27 cellular contexts compared by ENCODE assay signal in the genomic region with DNA sequence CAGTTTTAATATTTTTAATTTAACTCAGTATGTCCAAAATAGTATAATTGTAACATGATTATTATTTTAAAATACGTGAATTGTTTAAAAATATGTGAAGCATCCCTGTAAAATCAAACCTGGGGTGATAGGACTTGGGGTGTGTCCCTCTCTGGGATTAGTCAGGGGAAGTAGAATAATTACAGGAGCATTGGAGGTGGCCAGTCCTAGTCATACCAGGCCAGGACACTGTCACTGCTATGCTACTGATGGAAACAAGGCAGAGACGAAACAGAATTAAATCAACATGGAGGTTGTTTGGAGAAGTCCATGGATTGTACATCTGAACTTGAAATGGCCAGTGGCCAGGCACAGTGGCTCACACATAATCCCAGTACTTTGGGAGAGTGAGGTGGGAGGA. TPM values are rescaled to one million over a fixed set of nuclear protein-coding genes. Genes with fewer than 3 reads are reported as not detected.
DNase-seq lines count a peak whose midpoint lies in the region; ATAC-seq, FAIRE-seq and TF ChIP-seq lines count a peak whose summit lies in the region.
"Had no signal": no experiment of that assay in that cellular context is flagged by ENCODE, and none has a peak within 500 bp of the region (broad histone marks: within the 10 kb centered on the region; RNA-seq: fewer than 3 reads in every experiment).

No MANE protein-coding gene starts in this region.

- no peak overlapping the region for H2AK5ac ChIP-seq in mesendoderm (ENCODE audit: low read length)

- no peak overlapping the region for H3K18ac ChIP-seq in mesendoderm (ENCODE audit: low read length)

- no peak overlapping the region for H3K56ac ChIP-seq in mesendoderm (ENCODE audit: low read length)

- H3K9me3 ChIP-seq in K562 (replicated peaks; ENCODE audit: control insufficient read depth, insufficient read depth, low read depth, low read length), result no peaks in the 10 kb centered on the region
- H3K9me3 ChIP-seq: adrenal gland, BLaER1, left ventricle myocardium inferior had no signal

- H3K23ac ChIP-seq in mesendoderm (ENCODE audit: low read length), result no peak overlapping the region

- TF ChIP-seq CTCF in K562 (IDR thresholded peaks at IDR 0.05 in 2 of 3, conservative IDR thresholded peaks at IDR 0.05 in 1 of 3; ENCODE audit: insufficient read depth in 2 of 3, low read depth in 1 of 3, low read length in 3 of 3) (no peak), osteocyte (IDR thresholded peaks at IDR 0.05) (no peak)

- peaks cover 40% of the 10 kb centered on the region for H3K4me1 Mint-ChIP-seq in T-helper 1 cell treated with Interleukin-12 subunit alpha and Interleukin-12 subunit beta and Interleukin-4 antibody, amounts not matched to agents 30 μg/mL and 1 μg/mL, for 36 hours (ENCODE audit: low read depth)
- H3K4me1 Mint-ChIP-seq in osteocyte (ENCODE audit: unreplicated experiment), result peaks cover 45% of the 10 kb centered on the region

- H3K4me1 ChIP-seq in K562 (replicated peaks in 1 of 2; ENCODE audit: control insufficient read depth in 2 of 2, insufficient read depth in 2 of 2, low read length in 2 of 2) (peaks cover 3 to 14% of the 10 kb centered on the region in 2 experiments; a peak in 3 of 5 replicates), mesendoderm (ENCODE audit: control insufficient read depth, low read depth, low read length) (peaks cover 5% of the 10 kb centered on the region)

- H3K9ac ChIP-seq in K562 (ENCODE audit: insufficient read depth in 1 of 2, low read depth in 2 of 2, low read length in 2 of 2), result no peak overlapping the region
- no peak overlapping the region for H3K9ac ChIP-seq in mesendoderm (ENCODE audit: low read length)
- H3K9ac ChIP-seq: BLaER1 had no signal

- 91% methylated on average over 2 of the region's 2 CpGs for WGBS in K562 (ENCODE audit: insufficient coverage, low coverage, missing lambda C conversion rate)
- WGBS in mesendoderm (ENCODE audit: extremely low coverage, insufficient coverage, low lambda C conversion rate), result 100% methylated on average over 1 of the region's 2 CpGs

- H3K79me1 ChIP-seq in mesendoderm (ENCODE audit: low read length), result peaks cover 22% of the 10 kb centered on the region

- H3K9me3 Mint-ChIP-seq in T-helper 1 cell treated with Interleukin-12 subunit alpha and Interleukin-12 subunit beta and Interleukin-4 antibody, amounts not matched to agents 30 μg/mL and 1 μg/mL, for 36 hours, result no peaks in the 10 kb centered on the region
- no peaks in the 10 kb centered on the region for H3K9me3 Mint-ChIP-seq in osteocyte (ENCODE audit: unreplicated experiment)

- no peaks in the 10 kb centered on the region for H3K27me3 ChIP-seq in K562 (ENCODE audit: control insufficient read depth in 2 of 2, insufficient read depth in 2 of 2, low read length in 2 of 2)
- H3K27me3 ChIP-seq in mesendoderm (ENCODE audit: insufficient read depth, low read length, poor library complexity), result no peaks in the 10 kb centered on the region
- H3K27me3 ChIP-seq: adrenal gland, BLaER1 had no signal

- H3K4me2 ChIP-seq in K562 (ENCODE audit: insufficient read depth, low read length) (no peak overlapping the region), mesendoderm (ENCODE audit: low read length) (no peak overlapping the region)
- H3K4me2 ChIP-seq: BLaER1 had no signal

- intact Hi-C loops in K562 (cut with micrococcal nuclease), result no loop called here

- H3K36me3 Mint-ChIP-seq in T-helper 1 cell treated with Interleukin-12 subunit alpha and Interleukin-12 subunit beta and Interleukin-4 antibody, amounts not matched to agents 30 μg/mL and 1 μg/mL, for 36 hours (ENCODE audit: low read depth), result peaks cover 14% of the 10 kb centered on the region
- peaks cover 4% of the 10 kb centered on the region for H3K36me3 Mint-ChIP-seq in osteocyte (ENCODE audit: unreplicated experiment)

- ATAC-seq in K562, result no peak
- ATAC-seq in HG03280 (IDR thresholded peaks at IDR 0.05; ENCODE audit: unreplicated experiment), result no peak
- ATAC-seq: esophagus mucosa, GM12878, HCT116 had no signal

- no peaks in the 10 kb centered on the region for H3K27me3 Mint-ChIP-seq in T-helper 1 cell treated with Interleukin-12 subunit alpha and Interleukin-12 subunit beta and Interleukin-4 antibody, amounts not matched to agents 30 μg/mL and 1 μg/mL, for 36 hours (ENCODE audit: low read depth)
- H3K27me3 Mint-ChIP-seq in osteocyte (ENCODE audit: unreplicated experiment), result no peaks in the 10 kb centered on the region

- peak overlapping the region; percentile 26 for H3K27ac Mint-ChIP-seq in T-helper 1 cell treated with Interleukin-12 subunit alpha and Interleukin-12 subunit beta and Interleukin-4 antibody, amounts not matched to agents 30 μg/mL and 1 μg/mL, for 36 hours
- H3K27ac Mint-ChIP-seq in osteocyte (ENCODE audit: unreplicated experiment), result peak overlapping the region; percentile 80

- no peak overlapping the region for H2BK5ac ChIP-seq in mesendoderm (ENCODE audit: low read length)

- POLR2A ChIA-PET in K562 (lab: Yijun Ruan, JAX), result no interaction called here

- BruUV-seq in K562 (replicated peaks; lab: Mats Ljungman, UMichigan), result no TSS peak

- H3K4me3 ChIP-seq in K562 (no peak overlapping the region), mesendoderm (ENCODE audit: low read length) (no peak overlapping the region)
- H3K4me3 ChIP-seq: adrenal gland, BLaER1, GM12878, left ventricle myocardium inferior had no signal

- peak; percentile 52 for FAIRE-seq in K562 (lab: Jason Lieb, UNC)
- FAIRE-seq: GM12878 had no signal

- no peaks in the 10 kb centered on the region for H3K9me1 ChIP-seq in K562 (ENCODE audit: control insufficient read depth, insufficient read depth, low read length)

- no peak overlapping the region for H4K8ac ChIP-seq in mesendoderm (ENCODE audit: low read depth, low read length)

- H3K36me3 ChIP-seq in K562 (ENCODE audit: control insufficient read depth, insufficient read depth, low read length) (peaks cover 30% of the 10 kb centered on the region), mesendoderm (ENCODE audit: control insufficient read depth, insufficient read depth, low read length) (no peaks in the 10 kb centered on the region)
- H3K36me3 ChIP-seq: adrenal gland, left ventricle myocardium inferior had no signal

- H4K5ac ChIP-seq in mesendoderm (ENCODE audit: low read length), result no peak overlapping the region

- DNase-seq in T-helper 1 cell, result no peak
- peak; percentile 12 for DNase-seq in LoVo (ENCODE audit: low spot score)
- no peak for DNase-seq in K562 (ENCODE audit: extremely low read depth in 1 of 4, low spot score in 3 of 4)
- no peak for DNase-seq in osteocyte (ENCODE audit: extremely low spot score, unreplicated experiment)
- DNase-seq in NCI-H774 (lab: John Stamatoyannopoulos, UW), result no peak
- DNase-seq in mesendoderm, result no peak
- DNase-seq: 8988T; activated CD4-positive, alpha-beta T cell treated with anti-CD3 and anti-CD28 coated beads, Interleukin-2, amount 50 U/mL, for 1 hour; activated T-cell treated with anti-CD3 and anti-CD28 coated beads, Interleukin-2, amount 50 U/mL, for 48 hours; adrenal gland; GDM1; KBM-7; left ventricle myocardium inferior; NCI-H1092 treated with DMSO at 0.1 percent for 48 hours; NCI-H524 treated with DMSO at 0.1 percent for 48 hours; SIG-M5; stimulated activated CD4-positive, alpha-beta T cell treated with anti-CD3 and anti-CD28 coated beads, Interleukin-2, amount 100 ng/mL, for 48 hours had no signal

- in situ Hi-C loops in K562 (cut with MboI), result no loop called here

- H2BK120ac ChIP-seq in mesendoderm (ENCODE audit: low read depth, low read length), result no peak overlapping the region

- H2BK15ac ChIP-seq in mesendoderm (replicated peaks; ENCODE audit: low read depth), result no peak overlapping the region

- CTCF ChIA-PET in K562 (lab: Yijun Ruan, JAX; ENCODE audit: low intra/inter-chr PET ratio), result no interaction called here

- no peak overlapping the region for H3K4ac ChIP-seq in mesendoderm (ENCODE audit: low read depth, low read length)

- H4K20me1 ChIP-seq in K562 (replicated peaks; ENCODE audit: control insufficient read depth, insufficient read depth, low read length), result peaks cover 47% of the 10 kb centered on the region

- H2AFZ ChIP-seq in K562 (ENCODE audit: low read depth, low read length), result no peak overlapping the region

- no peak for TF ChIP-seq RAD21 in K562 (CRISPR knock-in tag; conservative IDR thresholded peaks at IDR 0.05 in 1 of 2, IDR thresholded peaks at IDR 0.05 in 1 of 2)

- peaks cover 98% of the 10 kb centered on the region for H3K79me2 ChIP-seq in K562 (ENCODE audit: control insufficient read depth, insufficient read depth, low read length)
- peaks cover 78% of the 10 kb centered on the region for H3K79me2 ChIP-seq in mesendoderm (ENCODE audit: control insufficient read depth, insufficient read depth, low read length)

- H3K27ac ChIP-seq in K562 (ENCODE audit: extremely low read depth, low read depth, low read length) (no peak overlapping the region), mesendoderm (ENCODE audit: low read depth, low read length) (no peak overlapping the region)
- H3K27ac ChIP-seq: BLaER1 had no signal

- no peak for TF ChIP-seq POLR2A in K562 (conservative IDR thresholded peaks at IDR 0.05)

- no peak overlapping the region for H3K4me3 Mint-ChIP-seq in T-helper 1 cell treated with Interleukin-12 subunit alpha and Interleukin-12 subunit beta and Interleukin-4 antibody, amounts not matched to agents 30 μg/mL and 1 μg/mL, for 36 hours
- no peak overlapping the region for H3K4me3 Mint-ChIP-seq in osteocyte (ENCODE audit: unreplicated experiment)

- TF ChIP-seq EP300 in K562 (IDR thresholded peaks at IDR 0.05; ENCODE audit: low read length), result no peak

RNA-seq across cellular contexts. Expression of a gene that starts 16.9 kb away (rescaled TPM):
- total RNA-seq in K562 (2011; cell fraction: chromatin; rRNA removed; ENCODE audit: low replicate concordance), result 32.7 and 51.8 TPM in 2 replicates
- 40.4 and 41.1 TPM in 2 replicates for total RNA-seq in K562 (2011; cell fraction: nucleolus; rRNA removed)
- total RNA-seq in K562 (2011; cell fraction: nucleoplasm; rRNA removed), result 47.8 and 68.1 TPM in 2 replicates
- 72.9 and 112 TPM in 2 replicates for total RNA-seq in K562 (2014; rRNA removed)
- 48.5 and 53.3 TPM in 2 replicates for total RNA-seq in K562 (2014; rRNA removed; fragmentation: Illumina TruSeq; extraction: Trizol)
- 80.1 and 88.3 TPM in 2 replicates for total RNA-seq in K562 (2015; rRNA removed; fragmentation: Illumina TruSeq; extraction: Trizol)
- 145 and 149 TPM in 2 replicates for total RNA-seq in K562 (2021)
- polyA plus RNA-seq in K562 (2011; rRNA removed), result 82.5 and 83.2 TPM in 2 replicates
- polyA plus RNA-seq in K562 (2011; cell fraction: cytosol; rRNA removed), result 119 and 167 TPM in 2 replicates
- 47.8 and 62.7 TPM in 2 replicates for polyA plus RNA-seq in K562 (2011; cell fraction: nucleus; rRNA removed)
- 91.4 and 111 TPM in 2 replicates for polyA plus RNA-seq in K562 (2012)
- 143 and 171 TPM in 2 replicates for polyA plus RNA-seq in K562 (2014; fragmentation: Illumina TruSeq; extraction: Trizol)
- 1 to 10 TPM; 3.9 to 7.2 TPM for polyA plus RNA-seq in K562 (2014; fragmentation: Nextera tagmentation; extraction: Ambion mirVana)
- polyA plus RNA-seq in K562 (2014; rRNA removed), result 82.5 and 110 TPM in 2 replicates
- 36.0 and 46.5 TPM in 2 replicates for polyA minus RNA-seq in K562 (2011; rRNA and poly(A)+ RNA removed)
- 60.6 and 62.5 TPM in 2 replicates for polyA minus RNA-seq in K562 (2011; cell fraction: cytosol; rRNA and poly(A)+ RNA removed)
- polyA minus RNA-seq in K562 (2011; cell fraction: nucleus; rRNA and poly(A)+ RNA removed), result 12.4 and 16.3 TPM in 2 replicates
- total RNA-seq in osteocyte, result 141 and 143 TPM in 2 replicates
- 115 TPM for polyA plus RNA-seq in mesendoderm (2013, experiment 1 of 2)
- polyA plus RNA-seq in mesendoderm (2013, experiment 2 of 2), result 117 TPM

RNA-seq across cellular contexts. Expression of a gene that starts 31.6 kb away (rescaled TPM):
- 67.9 and 105 TPM in 2 replicates for total RNA-seq in K562 (2011; cell fraction: chromatin; rRNA removed; ENCODE audit: low replicate concordance)
- 41.7 and 47.5 TPM in 2 replicates for total RNA-seq in K562 (2011; cell fraction: nucleolus; rRNA removed)
- total RNA-seq in K562 (2011; cell fraction: nucleoplasm; rRNA removed), result 69.1 and 89.4 TPM in 2 replicates
- total RNA-seq in K562 (2014; rRNA removed) (11.6 and 13.6 TPM in 2 replicates), K562 (2014; rRNA removed; fragmentation: Illumina TruSeq; extraction: Trizol) (14.6 and 17.4 TPM in 2 replicates), K562 (2015; rRNA removed; fragmentation: Illumina TruSeq; extraction: Trizol) (15.5 and 17.5 TPM in 2 replicates), K562 (2021) (21.2 and 24.1 TPM in 2 replicates), osteocyte (22.2 and 22.8 TPM in 2 replicates)
- polyA plus RNA-seq in K562 (2011; rRNA removed) (23.6 and 37.6 TPM in 2 replicates), K562 (2014; fragmentation: Illumina TruSeq; extraction: Trizol) (20.8 and 24.8 TPM in 2 replicates), K562 (2014; fragmentation: Nextera tagmentation; extraction: Ambion mirVana) (1 to 10 TPM; 7.2 to 8.0 TPM), K562 (2014; rRNA removed) (15.4 and 20.1 TPM in 2 replicates)
- 26.7 and 30.1 TPM in 2 replicates for polyA plus RNA-seq in K562 (2011; cell fraction: cytosol; rRNA removed)
- 48.3 and 53.6 TPM in 2 replicates for polyA plus RNA-seq in K562 (2011; cell fraction: nucleus; rRNA removed)
- polyA plus RNA-seq in K562 (2012), result 17.4 and 33.7 TPM in 2 replicates
- 31.9 and 41.8 TPM in 2 replicates for polyA minus RNA-seq in K562 (2011; rRNA and poly(A)+ RNA removed)
- polyA minus RNA-seq in K562 (2011; cell fraction: cytosol; rRNA and poly(A)+ RNA removed), result 13.6 and 19.1 TPM in 2 replicates
- 13.2 and 26.5 TPM in 2 replicates for polyA minus RNA-seq in K562 (2011; cell fraction: nucleus; rRNA and poly(A)+ RNA removed)
- 9.1 TPM for polyA plus RNA-seq in mesendoderm (2013, experiment 1 of 2)
- 9.4 TPM for polyA plus RNA-seq in mesendoderm (2013, experiment 2 of 2)

RNA-seq across cellular contexts. Expression of a gene that starts 53.3 kb away (rescaled TPM):
- total RNA-seq in K562 (2011; cell fraction: chromatin; rRNA removed; ENCODE audit: low replicate concordance), result 0.19 and 0.77 TPM in 2 replicates
- total RNA-seq in K562 (2011; cell fraction: nucleolus; rRNA removed), result 0.33 and 0.53 TPM in 2 replicates
- 0.22 TPM in 1 of 2 replicates, not detected in the other for total RNA-seq in K562 (2011; cell fraction: nucleoplasm; rRNA removed)
- total RNA-seq in K562 (2014; rRNA removed) (0.08 TPM in 1 of 2 replicates, not detected in the other), K562 (2014; rRNA removed; fragmentation: Illumina TruSeq; extraction: Trizol) (0.11 and 0.13 TPM in 2 replicates), K562 (2015; rRNA removed; fragmentation: Illumina TruSeq; extraction: Trizol) (0.11 TPM in 1 of 2 replicates, not detected in the other), K562 (2021) (0.13 TPM in 1 of 2 replicates, not detected in the other), osteocyte (not detected in 2 replicates)
- polyA plus RNA-seq in K562 (2011; rRNA removed) (0.04 and 0.17 TPM in 2 replicates), K562 (2014; fragmentation: Illumina TruSeq; extraction: Trizol) (0.15 TPM in 1 of 2 replicates, not detected in the other), K562 (2014; fragmentation: Nextera tagmentation; extraction: Ambion mirVana) (under 1 TPM in 1 of 2 experiments, not detected in 1; 0.10 TPM), K562 (2014; rRNA removed) (0.28 and 0.36 TPM in 2 replicates)
- 0.07 and 0.25 TPM in 2 replicates for polyA plus RNA-seq in K562 (2011; cell fraction: cytosol; rRNA removed)
- 0.17 and 0.87 TPM in 2 replicates for polyA plus RNA-seq in K562 (2011; cell fraction: nucleus; rRNA removed)
- 0.12 and 0.26 TPM in 2 replicates for polyA plus RNA-seq in K562 (2012)
- not detected in 2 replicates for polyA minus RNA-seq in K562 (2011; rRNA and poly(A)+ RNA removed)
- not detected in 2 replicates for polyA minus RNA-seq in K562 (2011; cell fraction: cytosol; rRNA and poly(A)+ RNA removed)
- not detected in 2 replicates for polyA minus RNA-seq in K562 (2011; cell fraction: nucleus; rRNA and poly(A)+ RNA removed)
- 0.07 TPM for polyA plus RNA-seq in mesendoderm (2013, experiment 1 of 2)
- polyA plus RNA-seq in mesendoderm (2013, experiment 2 of 2), result 0.07 TPM
- total RNA-seq: adrenal gland, cardiac septum, esophagus mucosa, glomerular endothelial cell, left ventricle myocardium inferior, skeletal muscle tissue, temporal lobe had no signal

RNA-seq across cellular contexts. Expression of a gene that starts 56.6 kb away (rescaled TPM):
- total RNA-seq in K562 (2011; cell fraction: chromatin; rRNA removed; ENCODE audit: low replicate concordance), result 80.1 and 150 TPM in 2 replicates
- 98.0 and 100 TPM in 2 replicates for total RNA-seq in K562 (2011; cell fraction: nucleolus; rRNA removed)
- 86.6 and 88.1 TPM in 2 replicates for total RNA-seq in K562 (2011; cell fraction: nucleoplasm; rRNA removed)
- total RNA-seq in K562 (2014; rRNA removed) (82.8 and 105 TPM in 2 replicates), K562 (2014; rRNA removed; fragmentation: Illumina TruSeq; extraction: Trizol) (58.6 and 62.1 TPM in 2 replicates), K562 (2015; rRNA removed; fragmentation: Illumina TruSeq; extraction: Trizol) (77.6 and 79.2 TPM in 2 replicates), K562 (2021) (71.9 and 72.5 TPM in 2 replicates), osteocyte (62.0 and 67.5 TPM in 2 replicates)
- polyA plus RNA-seq in K562 (2011; rRNA removed) (81.8 and 85.4 TPM in 2 replicates), K562 (2014; fragmentation: Illumina TruSeq; extraction: Trizol) (92.9 and 93.7 TPM in 2 replicates), K562 (2014; fragmentation: Nextera tagmentation; extraction: Ambion mirVana) (10 to 100 TPM; 22.7 to 30.6 TPM), K562 (2014; rRNA removed) (107 and 118 TPM in 2 replicates)
- polyA plus RNA-seq in K562 (2011; cell fraction: cytosol; rRNA removed), result 92.3 and 104 TPM in 2 replicates
- 65.6 and 71.5 TPM in 2 replicates for polyA plus RNA-seq in K562 (2011; cell fraction: nucleus; rRNA removed)
- 75.2 and 79.0 TPM in 2 replicates for polyA plus RNA-seq in K562 (2012)
- 70.5 and 74.7 TPM in 2 replicates for polyA minus RNA-seq in K562 (2011; rRNA and poly(A)+ RNA removed)
- polyA minus RNA-seq in K562 (2011; cell fraction: cytosol; rRNA and poly(A)+ RNA removed), result 45.0 and 45.3 TPM in 2 replicates
- 31.8 and 51.9 TPM in 2 replicates for polyA minus RNA-seq in K562 (2011; cell fraction: nucleus; rRNA and poly(A)+ RNA removed)
- polyA plus RNA-seq in mesendoderm (2013, experiment 1 of 2), result 32.6 TPM
- polyA plus RNA-seq in mesendoderm (2013, experiment 2 of 2), result 29.9 TPM
